13 cellular contexts compared by ENCODE assay signal in genomic region chr10:130020651-130021372, GRCh38. TPM values are rescaled to one million over a fixed set of nuclear protein-coding genes. Genes with fewer than 3 reads are reported as not detected.
A peak's percentile ranks its signal among the peaks of the same experiment; 100 is the strongest.
DNase-seq lines count a peak whose midpoint lies in the region; ATAC-seq and TF ChIP-seq lines count a peak whose summit lies in the region.
"Had no signal": no experiment of that assay in that cellular context is flagged by ENCODE, and none has a peak within 500 bp of the region (broad histone marks: within the 10 kb centered on the region; RNA-seq: fewer than 3 reads in every experiment).

No MANE protein-coding gene starts in this region.

- H3K36me3 ChIP-seq in BLaER1 (no peaks in the 10 kb centered on the region), IMR-90 (ENCODE audit: control insufficient read depth, insufficient read depth, low read length) (no peaks in the 10 kb centered on the region), osteoblast (ENCODE audit: insufficient read depth, low read length) (no peaks in the 10 kb centered on the region), hepatocyte (replicated peaks; ENCODE audit: insufficient read depth, low read depth) (no peaks in the 10 kb centered on the region)
- H3K36me3 ChIP-seq: BE2C had no signal

- H3K4me1 ChIP-seq in BLaER1, result peaks cover 55% of the 10 kb centered on the region
- H3K4me1 ChIP-seq in IMR-90 (ENCODE audit: control insufficient read depth, insufficient read depth, low read length), result peaks cover 4% of the 10 kb centered on the region; the same call in 1 of the 2 replicates
- peaks cover 33% of the 10 kb centered on the region for H3K4me1 ChIP-seq in osteoblast (ENCODE audit: insufficient read depth, low read length)
- no peaks in the 10 kb centered on the region for H3K4me1 ChIP-seq in hepatocyte (ENCODE audit: insufficient read depth)
- H3K4me1 ChIP-seq: BE2C had no signal

- TF ChIP-seq CTCF in IMR-90 (conservative IDR thresholded peaks at IDR 0.05; ENCODE audit: low read depth, low read length) (no peak), osteoblast (IDR thresholded peaks at IDR 0.05; ENCODE audit: extremely low read depth, low read depth, low read length) (no peak), hepatocyte (IDR thresholded peaks at IDR 0.05; ENCODE audit: poor library complexity) (no peak)

- no peak overlapping the region; the same call in 1 of the 2 replicates for H2AK5ac ChIP-seq in IMR-90 (ENCODE audit: low read depth, low read length)

- no peak for TF ChIP-seq POLR2A in IMR-90 (IDR thresholded peaks at IDR 0.05; ENCODE audit: low read depth, low read length)
- no peak for TF ChIP-seq POLR2A in GM18505 (IDR thresholded peaks at IDR 0.05; ENCODE audit: borderline replicate concordance, extremely low read depth, insufficient read depth, insufficient read length)

- H3K27ac Mint-ChIP-seq in activated naive CD4-positive, alpha-beta T cell treated with anti-CD3 and anti-CD28 coated beads for 36 hours, result no peak overlapping the region
- H3K27ac Mint-ChIP-seq: activated T-helper 2 cell treated with anti-CD3 and anti-CD28 coated beads, Interferon-gamma antibody, Interleukin-2, Interleukin-4, amounts not matched to agents 10 μg/mL and 5 μg/mL and 100 μg/mL, durations not matched to agents 14 hours and 24 hours and 36 hours had no signal

- ATAC-seq in IMR-90 (ENCODE audit: low read depth), result no peak
- no peak for ATAC-seq in GM19452 (IDR thresholded peaks at IDR 0.05; ENCODE audit: unreplicated experiment)
- no peak for ATAC-seq in GM18505 (IDR thresholded peaks at IDR 0.05; ENCODE audit: unreplicated experiment)

- peak overlapping the region; percentile 10 for H2AK9ac ChIP-seq in IMR-90 (replicated peaks; ENCODE audit: low read depth, low read length, poor library complexity)

- TF ChIP-seq RAD21 in IMR-90 (IDR thresholded peaks at IDR 0.05; ENCODE audit: low read length), result no peak

- H3K36me3 Mint-ChIP-seq in activated naive CD4-positive, alpha-beta T cell treated with anti-CD3 and anti-CD28 coated beads for 36 hours (ENCODE audit: low read depth), result no peaks in the 10 kb centered on the region

- no peaks in the 10 kb centered on the region for H4K20me1 ChIP-seq in BLaER1
- H4K20me1 ChIP-seq in IMR-90 (ENCODE audit: insufficient read depth, low read length), result no peaks in the 10 kb centered on the region
- H4K20me1 ChIP-seq in osteoblast (ENCODE audit: insufficient read depth, low read length), result no peaks in the 10 kb centered on the region
- H4K20me1 ChIP-seq in hepatocyte (ENCODE audit: insufficient read depth, poor library complexity, severe bottlenecking), result no peaks in the 10 kb centered on the region

- H3K9ac ChIP-seq in BLaER1 (no peak overlapping the region), IMR-90 (ENCODE audit: low read depth, low read length) (no peak overlapping the region)

- H3K9me3 ChIP-seq in BLaER1, result no peaks in the 10 kb centered on the region
- H3K9me3 ChIP-seq in IMR-90 (ENCODE audit: control insufficient read depth, insufficient read depth, low read length), result no peaks in the 10 kb centered on the region
- H3K9me3 ChIP-seq in osteoblast (ENCODE audit: low read depth, low read length), result no peaks in the 10 kb centered on the region
- H3K9me3 ChIP-seq in hepatocyte (ENCODE audit: low read depth), result no peaks in the 10 kb centered on the region
- H3K9me3 ChIP-seq: BE2C had no signal

- H3K4ac ChIP-seq in IMR-90 (ENCODE audit: low read depth, low read length), result peak overlapping the region; percentile 59

- H3K27me3 Mint-ChIP-seq in activated naive CD4-positive, alpha-beta T cell treated with anti-CD3 and anti-CD28 coated beads for 36 hours (ENCODE audit: low read depth), result no peaks in the 10 kb centered on the region

- H3K79me1 ChIP-seq in IMR-90 (ENCODE audit: low read depth in 1 of 2, low read length in 2 of 2), result no peaks in the 10 kb centered on the region

- peak overlapping the region; percentile 52; the same call in 1 of the 2 replicates for H2BK120ac ChIP-seq in IMR-90 (ENCODE audit: low read depth, low read length)

- H4K8ac ChIP-seq in IMR-90 (ENCODE audit: low read depth in 2 of 2, low read length in 2 of 2), result no peak overlapping the region

- H3K27ac ChIP-seq in BLaER1 (peak overlapping the region; percentile 53; the same call in 1 of the 2 replicates), IMR-90 (ENCODE audit: insufficient read depth, low read length) (peak overlapping the region; percentile 7; the same call in 1 of the 2 replicates), osteoblast (ENCODE audit: low read depth, low read length) (peak overlapping the region; percentile 93), hepatocyte (no peak overlapping the region)

- no peak overlapping the region for H3K23ac ChIP-seq in IMR-90 (ENCODE audit: low read depth, low read length)

- H2BK5ac ChIP-seq in IMR-90 (ENCODE audit: low read depth, low read length, poor library complexity, severe bottlenecking), result peak overlapping the region; percentile 53

- H4K91ac ChIP-seq in IMR-90 (ENCODE audit: insufficient read depth, low read depth, low read length), result peak overlapping the region; percentile 49

- no peaks in the 10 kb centered on the region for H3K9me2 ChIP-seq in hepatocyte (replicated peaks; ENCODE audit: insufficient read depth)

- no TSS peak for BruUV-seq in IMR-90 (replicated peaks; lab: Mats Ljungman, UMichigan)

- no peak overlapping the region for H3K56ac ChIP-seq in IMR-90 (ENCODE audit: extremely low read depth, insufficient read depth, low read length)

- H2BK20ac ChIP-seq in IMR-90 (ENCODE audit: low read depth, low read length), result 0 out of 2 replicates have a peak overlapping the region, but pooled peaks have one; percentile 22

- intact Hi-C loops in IMR-90 (cut with micrococcal nuclease), result no loop called here
- intact Hi-C loops in activated naive CD4-positive, alpha-beta T cell treated with anti-CD3 and anti-CD28 coated beads for 36 hours (cut with micrococcal nuclease), result loop anchor here (10.0 kb wide), 1 partner anchor 1524 kb away; no protein-coding TSS in a partner anchor

- dilution Hi-C loops in IMR-90 (cut with HindIII; ENCODE audit: low sequenced_read_pairs, unreplicated experiment), result no loop called here

- POLR2A ChIA-PET in IMR-90 (lab: Charles Lee; ENCODE audit: unreplicated experiment), result no interaction called here

- H3K79me2 ChIP-seq in osteoblast (ENCODE audit: insufficient read depth, low read length) (no peaks in the 10 kb centered on the region), hepatocyte (no peaks in the 10 kb centered on the region)

- H3K4me3 ChIP-seq in BLaER1, result peak overlapping the region; percentile 13; the same call in 1 of the 2 replicates
- H3K4me3 ChIP-seq in IMR-90 (ENCODE audit: insufficient read depth, low read depth, low read length), result no peak overlapping the region
- no peak overlapping the region for H3K4me3 ChIP-seq in osteoblast (ENCODE audit: insufficient read depth, low read length)
- H3K4me3 ChIP-seq in hepatocyte, result no peak overlapping the region

- H3K4me3 Mint-ChIP-seq in activated naive CD4-positive, alpha-beta T cell treated with anti-CD3 and anti-CD28 coated beads for 36 hours, result no peak overlapping the region

- H3K4me2 ChIP-seq in BLaER1 (peak overlapping the region; percentile 84), IMR-90 (ENCODE audit: low read depth, low read length) (no peak overlapping the region), osteoblast (ENCODE audit: insufficient read depth, low read length) (peak overlapping the region; percentile 55), hepatocyte (no peak overlapping the region)

- DNase-seq in IMR-90 (no peak), fibroblast of gingiva (ENCODE audit: low read depth) (peak; percentile 12), osteoblast (ENCODE audit: insufficient read length, low spot score, missing footprints) (peak; percentile 66), hepatocyte (ENCODE audit: low spot score) (no peak)
- no peak for DNase-seq in activated naive CD4-positive, alpha-beta T cell treated with anti-CD3 and anti-CD28 coated beads for 36 hours
- DNase-seq: BE2C, DMS 273 treated with DMSO at 0.1 percent for 48 hours, glutamatergic neuron, NCI-H2081 treated with DMSO at 0.1 percent for 48 hours had no signal

- peak overlapping the region; percentile 64 for H2AFZ ChIP-seq in IMR-90 (replicated peaks; ENCODE audit: low read length, poor library complexity)
- H2AFZ ChIP-seq in osteoblast (ENCODE audit: low read length), result peak overlapping the region; percentile 84
- H2AFZ ChIP-seq in hepatocyte, result no peak overlapping the region

- H3K9me1 ChIP-seq in IMR-90 (ENCODE audit: insufficient read depth, low read length), result no peaks in the 10 kb centered on the region

- in situ Hi-C loops in IMR-90 (cut with MboI; ENCODE audit: low sequenced_read_pairs), result no loop called here

- H3K18ac ChIP-seq in IMR-90 (ENCODE audit: low read depth, low read length), result 0 out of 2 replicates have a peak overlapping the region, but pooled peaks have one; percentile 30

- H3K4me1 Mint-ChIP-seq in activated naive CD4-positive, alpha-beta T cell treated with anti-CD3 and anti-CD28 coated beads for 36 hours (ENCODE audit: low read depth), result no peaks in the 10 kb centered on the region

- H3K27me3 ChIP-seq in BLaER1 (no peaks in the 10 kb centered on the region), IMR-90 (ENCODE audit: control insufficient read depth, insufficient read depth, low read length) (no peaks in the 10 kb centered on the region), osteoblast (ENCODE audit: insufficient read depth, low read length) (no peaks in the 10 kb centered on the region), hepatocyte (no peaks in the 10 kb centered on the region)
- H3K27me3 ChIP-seq: BE2C had no signal

- H3K14ac ChIP-seq in IMR-90 (replicated peaks; ENCODE audit: low read depth, low read length), result peak overlapping the region; percentile 18; the same call in 1 of the 2 replicates

- H2BK15ac ChIP-seq in IMR-90 (ENCODE audit: low read depth, low read length), result no peak overlapping the region

- CTCF ChIA-PET in IMR-90 (lab: Yijun Ruan, JAX), result no interaction called here
- CTCF ChIA-PET in activated naive CD4-positive, alpha-beta T cell treated with anti-CD3 and anti-CD28 coated beads for 36 hours (lab: Charles Lee), result no interaction called here

- 49% methylated on average over 4 of the region's 19 CpGs; no CpG with 5 or more reads in 1 of the 2 experiments for WGBS in IMR-90 (ENCODE audit: extremely low coverage in 2 of 2, insufficient read length in 1 of 2), 2 experiments
- WGBS in hepatocyte (ENCODE audit: low lambda C conversion rate, missing lambda C conversion rate), result 73% methylated on average over 19 of the region's 19 CpGs

- no peaks in the 10 kb centered on the region for H3K9me3 Mint-ChIP-seq in activated naive CD4-positive, alpha-beta T cell treated with anti-CD3 and anti-CD28 coated beads for 36 hours
- H3K9me3 Mint-ChIP-seq: activated T-helper 2 cell treated with anti-CD3 and anti-CD28 coated beads, Interferon-gamma antibody, Interleukin-2, Interleukin-4, amounts not matched to agents 10 μg/mL and 5 μg/mL and 100 μg/mL, durations not matched to agents 14 hours and 24 hours and 36 hours had no signal

- no peak overlapping the region for H4K5ac ChIP-seq in IMR-90 (ENCODE audit: low read depth, low read length)

RNA-seq across cellular contexts. Expression of gene EBF3, which starts 56.7 kb away (rescaled TPM):
- 0.36 and 0.56 TPM in 2 replicates for total RNA-seq in IMR-90 (2012; rRNA removed)
- 0.60 and 0.70 TPM in 2 replicates for polyA plus RNA-seq in IMR-90 (2012; rRNA removed)
- polyA plus RNA-seq in IMR-90 (2012; cell fraction: cytosol; rRNA removed), result 0.36 and 0.68 TPM in 2 replicates
- 0.94 and 1.00 TPM in 2 replicates for polyA plus RNA-seq in IMR-90 (2012; cell fraction: nucleus; rRNA removed; ENCODE audit: low replicate concordance)
- total RNA-seq in osteoblast, result 31.8 and 35.4 TPM in 2 replicates
- total RNA-seq in activated naive CD4-positive, alpha-beta T cell treated with anti-CD3 and anti-CD28 coated beads for 36 hours, result not detected
- total RNA-seq in hepatocyte, result 0.40 and 0.77 TPM in 2 replicates
- 0.15 and 0.22 TPM in 2 replicates for polyA plus RNA-seq in hepatocyte
- total RNA-seq: activated T-helper 2 cell treated with anti-CD3 and anti-CD28 coated beads, Interferon-gamma antibody, Interleukin-2, Interleukin-4, amounts not matched to agents 10 μg/mL and 5 μg/mL and 100 μg/mL, durations not matched to agents 14 hours and 24 hours and 36 hours had no signal

Comparison
In these comparisons a context has a peak if more than half of its experiments do, and no peak if none do; other contexts are left out.
1. H3K4me2 ChIP-seq: peak in BLaER1 (single experiment) and osteoblast (single experiment); none in IMR-90 (single experiment) and hepatocyte (single experiment).
2. DNase-seq: peak in fibroblast of gingiva (single experiment) and osteoblast (single experiment); none in IMR-90 (single experiment), activated naive CD4-positive, alpha-beta T cell treated with anti-CD3 and anti-CD28 coated beads for 36 hours (single experiment) and hepatocyte (single experiment).
3. RNA of gene EBF3, which starts 56.7 kb away (total RNA-seq): 31.8 to 35.4 TPM in osteoblast; 0.40 to 0.77 TPM in hepatocyte, 0.36 to 0.56 TPM in IMR-90 and not detected in activated naive CD4-positive, alpha-beta T cell treated with anti-CD3 and anti-CD28 coated beads for 36 hours; every median in the first group is over 10 times any median in the second.